Comparison of ENCODE assay signal across 9 cellular contexts in the genomic region with DNA sequence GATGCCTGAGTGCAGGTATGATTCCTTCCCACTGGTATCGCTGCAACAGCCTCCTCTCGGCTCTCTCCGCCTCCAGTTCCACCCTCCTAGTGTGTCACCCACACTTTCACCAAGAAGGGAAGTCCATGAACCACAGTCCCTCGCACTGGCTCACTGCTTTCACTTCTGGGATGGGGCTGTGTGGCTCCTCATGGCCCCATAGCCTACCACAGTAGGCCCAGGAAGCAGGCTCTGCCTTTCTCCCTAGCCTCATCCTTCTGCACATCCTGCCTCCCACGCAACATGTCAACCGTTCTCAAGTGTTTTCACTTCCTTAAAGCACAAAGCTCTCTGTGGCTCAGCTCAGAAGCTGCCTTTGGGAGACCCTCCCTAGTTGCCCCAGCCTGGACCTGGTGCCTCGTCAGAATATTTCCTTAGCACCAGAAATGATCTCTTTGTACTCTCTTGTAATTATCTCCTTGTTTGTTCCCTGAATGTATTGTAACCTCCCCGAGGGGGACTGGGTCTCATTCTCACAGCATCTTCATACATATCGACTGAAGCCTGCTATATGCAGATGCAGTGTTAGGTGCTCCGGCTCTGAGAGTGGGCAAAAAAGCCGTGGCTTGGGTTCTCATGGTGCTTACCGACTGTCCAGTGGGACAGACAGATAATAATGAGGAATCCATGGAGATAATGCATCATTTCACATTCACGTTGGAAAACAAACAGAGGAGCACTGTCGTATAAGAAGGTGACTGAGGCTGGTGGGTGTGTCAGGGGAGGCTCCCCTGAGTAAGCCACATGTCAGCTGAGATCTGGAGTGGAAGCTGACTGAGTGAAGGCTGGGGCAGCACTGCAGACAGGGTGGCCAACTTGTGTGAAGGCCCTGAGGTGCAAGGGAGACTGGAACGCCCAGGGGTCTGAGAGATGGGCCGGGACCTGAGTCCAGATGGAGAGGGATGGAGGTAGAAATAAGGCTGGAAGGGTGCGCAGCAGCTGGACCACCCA.
DNase-seq lines count a peak whose midpoint lies in the region; ATAC-seq and TF ChIP-seq lines count a peak whose summit lies in the region.
"Had no signal": no experiment of that assay in that cellular context is flagged by ENCODE, and none has a peak within 500 bp of the region (broad histone marks: within the 10 kb centered on the region; RNA-seq: fewer than 3 reads in every experiment).

No MANE protein-coding gene starts in this region.

- peak; percentile 53 for ATAC-seq in HG03039 (IDR thresholded peaks at IDR 0.05; ENCODE audit: unreplicated experiment)

- H3K9me3 ChIP-seq in parathyroid adenoma (ENCODE audit: control insufficient read depth, low read length) (no peaks in the 10 kb centered on the region), smooth muscle cell (replicated peaks; ENCODE audit: low read depth) (no peaks in the 10 kb centered on the region)
- H3K9me3 ChIP-seq: SJSA1 had no signal

- H2AFZ ChIP-seq in parathyroid adenoma (peak overlapping the region; percentile 50), smooth muscle cell (ENCODE audit: low read depth) (no peak overlapping the region)

- H3K4me3 ChIP-seq in parathyroid adenoma (ENCODE audit: low read depth, low read length) (no peak overlapping the region), smooth muscle cell (no peak overlapping the region)
- H3K4me3 ChIP-seq: SJSA1 had no signal

- H3K27ac ChIP-seq in parathyroid adenoma = no peak overlapping the region
- H3K27ac ChIP-seq in smooth muscle cell (ENCODE audit: low read depth) = no peak overlapping the region
- H3K27ac ChIP-seq: SJSA1 had no signal

- H3K4me3 Mint-ChIP-seq in activated CD4-positive, alpha-beta memory T cell treated with anti-CD3 and anti-CD28 coated beads for 36 hours = no peak overlapping the region
- no peak overlapping the region for H3K4me3 Mint-ChIP-seq in activated CD4-positive, alpha-beta memory T cell treated with anti-CD3 and anti-CD28 coated beads, Interleukin-2, amount 10 ng/mL, durations not matched to agents 7 days and 5 days
- H3K4me3 Mint-ChIP-seq in T-helper 1 cell treated with Interleukin-12 subunit alpha and Interleukin-12 subunit beta and Interleukin-4 antibody, amounts not matched to agents 30 μg/mL and 1 μg/mL, for 36 hours = peak overlapping the region; percentile 4

- no peaks in the 10 kb centered on the region for H3K79me2 ChIP-seq in parathyroid adenoma
- H3K79me2 ChIP-seq in smooth muscle cell (ENCODE audit: low read depth) = no peaks in the 10 kb centered on the region

- WGBS in smooth muscle cell (ENCODE audit: low lambda C conversion rate) = 80% methylated on average over 17 of the region's 17 CpGs

- H3K4me1 Mint-ChIP-seq in activated CD4-positive, alpha-beta memory T cell treated with anti-CD3 and anti-CD28 coated beads for 36 hours (ENCODE audit: low read depth) = peaks cover 32% of the 10 kb centered on the region
- peaks cover 18% of the 10 kb centered on the region for H3K4me1 Mint-ChIP-seq in activated CD4-positive, alpha-beta memory T cell treated with anti-CD3 and anti-CD28 coated beads, Interleukin-2, amount 10 ng/mL, durations not matched to agents 7 days and 5 days
- H3K4me1 Mint-ChIP-seq in T-helper 1 cell treated with Interleukin-12 subunit alpha and Interleukin-12 subunit beta and Interleukin-4 antibody, amounts not matched to agents 30 μg/mL and 1 μg/mL, for 36 hours (ENCODE audit: low read depth) = peaks cover 19% of the 10 kb centered on the region

- no peaks in the 10 kb centered on the region for H3F3A ChIP-seq in smooth muscle cell (ENCODE audit: low read depth)

- POLR2A ChIA-PET in activated CD4-positive, alpha-beta memory T cell treated with anti-CD3 and anti-CD28 coated beads for 36 hours (lab: Charles Lee) = interaction anchor here (0.9 to 1.4 kb wide), 2 partner anchors 284 to 528 kb away, joined by 3 read pairs; a partner anchor contains a TSS
- POLR2A ChIA-PET in activated CD4-positive, alpha-beta memory T cell treated with anti-CD3 and anti-CD28 coated beads, Interleukin-2, amount 10 ng/mL, durations not matched to agents 7 days and 5 days (lab: Charles Lee) = no interaction called here

- H3K9ac ChIP-seq in parathyroid adenoma = no peak overlapping the region
- no peak overlapping the region for H3K9ac ChIP-seq in smooth muscle cell (ENCODE audit: low read depth)

- TF ChIP-seq CTCF in parathyroid adenoma (IDR thresholded peaks at IDR 0.05) = no peak
- TF ChIP-seq CTCF in smooth muscle cell (IDR thresholded peaks at IDR 0.05; ENCODE audit: borderline replicate concordance, insufficient read depth, poor library complexity, severe bottlenecking) = no peak

- H3K36me3 ChIP-seq in parathyroid adenoma (ENCODE audit: control insufficient read depth, insufficient read depth, low read length) (no peaks in the 10 kb centered on the region), smooth muscle cell (ENCODE audit: low read depth) (no peaks in the 10 kb centered on the region)
- H3K36me3 ChIP-seq: SJSA1 had no signal

- DNase-seq in activated CD4-positive, alpha-beta memory T cell treated with anti-CD3 and anti-CD28 coated beads for 36 hours = peak; percentile 77
- DNase-seq in activated CD4-positive, alpha-beta memory T cell treated with anti-CD3 and anti-CD28 coated beads, Interleukin-2, amount 10 ng/mL, durations not matched to agents 7 days and 5 days = no peak
- DNase-seq in EL (no peak), smooth muscle cell (lab: John Stamatoyannopoulos, UW; ENCODE audit: unreplicated experiment) (no peak), GM19238 (ENCODE audit: insufficient read length, low spot score) (no peak)

- intact Hi-C loops in activated CD4-positive, alpha-beta memory T cell treated with anti-CD3 and anti-CD28 coated beads for 36 hours (cut with micrococcal nuclease) = loop anchor here (5.0 to 10.0 kb wide), 3 partner anchors 148 to 362 kb away; a partner anchor contains a TSS

- CTCF ChIA-PET in activated CD4-positive, alpha-beta memory T cell treated with anti-CD3 and anti-CD28 coated beads for 36 hours (lab: Charles Lee) = interaction anchor here (0.7 to 10.6 kb wide), 6 partner anchors 8 to 361 kb away, joined by 3 to 170 read pairs (median 4); no protein-coding TSS in a partner anchor
- CTCF ChIA-PET in activated CD4-positive, alpha-beta memory T cell treated with anti-CD3 and anti-CD28 coated beads, Interleukin-2, amount 10 ng/mL, durations not matched to agents 7 days and 5 days (lab: Charles Lee) = interaction anchor here (1.0 kb wide), 1 partner anchor 286 kb away, joined by 3 read pairs; no protein-coding TSS in a partner anchor

- H3K4me2 ChIP-seq in parathyroid adenoma (ENCODE audit: low read length) (peak overlapping the region; percentile 58), smooth muscle cell (no peak overlapping the region)

- H3K27me3 ChIP-seq in parathyroid adenoma (ENCODE audit: control insufficient read depth, insufficient read depth, low read length) (no peaks in the 10 kb centered on the region), smooth muscle cell (ENCODE audit: low read depth) (peaks cover 7% of the 10 kb centered on the region)
- H3K27me3 ChIP-seq: SJSA1 had no signal

- peak overlapping the region; percentile 16 for H3K27ac Mint-ChIP-seq in activated CD4-positive, alpha-beta memory T cell treated with anti-CD3 and anti-CD28 coated beads for 36 hours
- H3K27ac Mint-ChIP-seq in activated CD4-positive, alpha-beta memory T cell treated with anti-CD3 and anti-CD28 coated beads, Interleukin-2, amount 10 ng/mL, durations not matched to agents 7 days and 5 days = no peak overlapping the region
- H3K27ac Mint-ChIP-seq in T-helper 1 cell treated with Interleukin-12 subunit alpha and Interleukin-12 subunit beta and Interleukin-4 antibody, amounts not matched to agents 30 μg/mL and 1 μg/mL, for 36 hours = peak overlapping the region; percentile 34

- no peaks in the 10 kb centered on the region for H3K36me3 Mint-ChIP-seq in activated CD4-positive, alpha-beta memory T cell treated with anti-CD3 and anti-CD28 coated beads for 36 hours
- H3K36me3 Mint-ChIP-seq in activated CD4-positive, alpha-beta memory T cell treated with anti-CD3 and anti-CD28 coated beads, Interleukin-2, amount 10 ng/mL, durations not matched to agents 7 days and 5 days (ENCODE audit: low read depth) = no peaks in the 10 kb centered on the region
- H3K36me3 Mint-ChIP-seq in T-helper 1 cell treated with Interleukin-12 subunit alpha and Interleukin-12 subunit beta and Interleukin-4 antibody, amounts not matched to agents 30 μg/mL and 1 μg/mL, for 36 hours (ENCODE audit: low read depth) = no peaks in the 10 kb centered on the region

- H3K9me3 Mint-ChIP-seq in activated CD4-positive, alpha-beta memory T cell treated with anti-CD3 and anti-CD28 coated beads for 36 hours = peaks cover under 1% of the 10 kb centered on the region
- no peaks in the 10 kb centered on the region for H3K9me3 Mint-ChIP-seq in activated CD4-positive, alpha-beta memory T cell treated with anti-CD3 and anti-CD28 coated beads, Interleukin-2, amount 10 ng/mL, durations not matched to agents 7 days and 5 days
- no peaks in the 10 kb centered on the region for H3K9me3 Mint-ChIP-seq in T-helper 1 cell treated with Interleukin-12 subunit alpha and Interleukin-12 subunit beta and Interleukin-4 antibody, amounts not matched to agents 30 μg/mL and 1 μg/mL, for 36 hours

- no peaks in the 10 kb centered on the region for H4K20me1 ChIP-seq in smooth muscle cell (ENCODE audit: low read depth)

- peaks cover 6% of the 10 kb centered on the region for H3K27me3 Mint-ChIP-seq in activated CD4-positive, alpha-beta memory T cell treated with anti-CD3 and anti-CD28 coated beads for 36 hours
- H3K27me3 Mint-ChIP-seq in activated CD4-positive, alpha-beta memory T cell treated with anti-CD3 and anti-CD28 coated beads, Interleukin-2, amount 10 ng/mL, durations not matched to agents 7 days and 5 days = peaks cover 19% of the 10 kb centered on the region
- H3K27me3 Mint-ChIP-seq in T-helper 1 cell treated with Interleukin-12 subunit alpha and Interleukin-12 subunit beta and Interleukin-4 antibody, amounts not matched to agents 30 μg/mL and 1 μg/mL, for 36 hours (ENCODE audit: low read depth) = peaks cover 19% of the 10 kb centered on the region

- H3K4me1 ChIP-seq in parathyroid adenoma (peaks cover 11% of the 10 kb centered on the region), smooth muscle cell (ENCODE audit: low read depth) (peaks cover 3% of the 10 kb centered on the region)
